Comparison of ENCODE assay signal across 1 cellular context in the genomic region with DNA sequence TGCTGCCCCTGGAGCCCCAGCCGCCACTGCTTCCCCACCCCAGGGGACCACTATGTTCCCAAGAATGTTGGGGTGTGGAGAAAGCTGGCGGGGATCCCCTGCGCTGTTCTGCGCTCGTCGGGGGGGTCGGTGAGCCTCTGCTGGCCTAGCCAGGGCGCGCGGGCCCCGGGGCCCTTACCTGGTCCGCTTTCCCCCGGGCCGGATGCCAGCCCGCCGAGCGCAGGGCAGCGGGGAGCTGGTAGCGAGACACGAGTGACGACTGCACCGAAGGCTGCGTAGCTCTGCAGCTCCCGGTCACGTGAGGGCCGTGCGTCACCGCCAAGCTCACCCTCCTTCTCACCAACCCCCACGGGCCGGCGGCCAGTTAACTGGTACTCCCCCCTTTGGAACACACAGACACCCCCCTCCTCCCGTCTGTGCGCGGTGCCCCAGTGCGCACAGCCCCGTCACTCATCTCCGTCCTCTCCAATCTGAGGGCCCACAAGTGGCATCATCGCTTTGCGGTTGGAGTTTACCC.
A peak's percentile ranks its signal among the peaks of the same experiment; 100 is the strongest.
TF ChIP-seq lines count a peak whose summit lies in the region.

A gene (minus strand): TSS at position 254 of the 517 bp plus-strand sequence. CDS start 897 bp downstream, outside the sequence.

TF ChIP-seq in HepG2, 621 proteins besides CTCF, POLR2A, EP300 and RAD21 (continued from another document and continues in another):
- TF ChIP-seq, protein P1, sequence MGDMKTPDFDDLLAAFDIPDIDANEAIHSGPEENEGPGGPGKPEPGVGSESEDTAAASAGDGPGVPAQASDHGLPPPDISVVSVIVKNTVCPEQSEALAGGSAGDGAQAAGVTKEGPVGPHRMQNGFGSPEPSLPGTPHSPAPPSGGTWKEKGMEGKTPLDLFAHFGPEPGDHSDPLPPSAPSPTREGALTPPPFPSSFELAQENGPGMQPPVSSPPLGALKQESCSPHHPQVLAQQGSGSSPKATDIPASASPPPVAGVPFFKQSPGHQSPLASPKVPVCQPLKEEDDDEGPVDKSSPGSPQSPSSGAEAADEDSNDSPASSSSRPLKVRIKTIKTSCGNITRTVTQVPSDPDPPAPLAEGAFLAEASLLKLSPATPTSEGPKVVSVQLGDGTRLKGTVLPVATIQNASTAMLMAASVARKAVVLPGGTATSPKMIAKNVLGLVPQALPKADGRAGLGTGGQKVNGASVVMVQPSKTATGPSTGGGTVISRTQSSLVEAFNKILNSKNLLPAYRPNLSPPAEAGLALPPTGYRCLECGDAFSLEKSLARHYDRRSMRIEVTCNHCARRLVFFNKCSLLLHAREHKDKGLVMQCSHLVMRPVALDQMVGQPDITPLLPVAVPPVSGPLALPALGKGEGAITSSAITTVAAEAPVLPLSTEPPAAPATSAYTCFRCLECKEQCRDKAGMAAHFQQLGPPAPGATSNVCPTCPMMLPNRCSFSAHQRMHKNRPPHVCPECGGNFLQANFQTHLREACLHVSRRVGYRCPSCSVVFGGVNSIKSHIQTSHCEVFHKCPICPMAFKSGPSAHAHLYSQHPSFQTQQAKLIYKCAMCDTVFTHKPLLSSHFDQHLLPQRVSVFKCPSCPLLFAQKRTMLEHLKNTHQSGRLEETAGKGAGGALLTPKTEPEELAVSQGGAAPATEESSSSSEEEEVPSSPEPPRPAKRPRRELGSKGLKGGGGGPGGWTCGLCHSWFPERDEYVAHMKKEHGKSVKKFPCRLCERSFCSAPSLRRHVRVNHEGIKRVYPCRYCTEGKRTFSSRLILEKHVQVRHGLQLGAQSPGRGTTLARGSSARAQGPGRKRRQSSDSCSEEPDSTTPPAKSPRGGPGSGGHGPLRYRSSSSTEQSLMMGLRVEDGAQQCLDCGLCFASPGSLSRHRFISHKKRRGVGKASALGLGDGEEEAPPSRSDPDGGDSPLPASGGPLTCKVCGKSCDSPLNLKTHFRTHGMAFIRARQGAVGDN (CRISPR knock-in tag; IDR thresholded peaks at IDR 0.05): peak; percentile 52
- no peak for TF ChIP-seq ZFP36L1 (CRISPR knock-in tag; IDR thresholded peaks at IDR 0.05)
- no peak for TF ChIP-seq ZFP37 (CRISPR knock-in tag; IDR thresholded peaks at IDR 0.05; ENCODE audit: borderline replicate concordance)
- TF ChIP-seq, protein P2, sequence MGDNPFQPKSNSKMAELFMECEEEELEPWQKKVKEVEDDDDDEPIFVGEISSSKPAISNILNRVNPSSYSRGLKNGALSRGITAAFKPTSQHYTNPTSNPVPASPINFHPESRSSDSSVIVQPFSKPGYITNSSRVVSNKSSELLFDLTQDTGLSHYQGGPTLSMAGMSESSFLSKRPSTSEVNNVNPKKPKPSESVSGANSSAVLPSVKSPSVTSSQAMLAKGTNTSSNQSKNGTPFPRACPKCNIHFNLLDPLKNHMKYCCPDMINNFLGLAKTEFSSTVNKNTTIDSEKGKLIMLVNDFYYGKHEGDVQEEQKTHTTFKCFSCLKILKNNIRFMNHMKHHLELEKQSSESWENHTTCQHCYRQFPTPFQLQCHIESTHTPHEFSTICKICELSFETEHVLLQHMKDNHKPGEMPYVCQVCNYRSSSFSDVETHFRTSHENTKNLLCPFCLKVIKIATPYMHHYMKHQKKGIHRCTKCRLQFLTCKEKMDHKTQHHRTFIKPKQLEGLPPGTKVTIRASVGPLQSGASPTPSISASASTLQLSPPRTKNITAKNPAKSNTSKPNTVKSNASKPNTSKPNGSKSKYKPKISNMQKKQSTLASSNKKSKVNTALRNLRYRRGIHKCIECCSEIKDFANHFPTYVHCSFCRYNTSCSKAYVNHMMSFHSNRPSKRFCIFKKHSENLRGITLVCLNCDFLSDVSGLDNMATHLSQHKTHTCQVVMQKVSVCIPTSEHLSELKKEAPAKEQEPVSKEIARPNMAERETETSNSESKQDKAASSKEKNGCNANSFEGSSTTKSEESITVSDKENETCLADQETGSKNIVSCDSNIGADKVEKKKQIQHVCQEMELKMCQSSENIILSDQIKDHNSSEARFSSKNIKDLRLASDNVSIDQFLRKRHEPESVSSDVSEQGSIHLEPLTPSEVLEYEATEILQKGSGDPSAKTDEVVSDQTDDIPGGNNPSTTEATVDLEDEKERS (CRISPR knock-in tag; IDR thresholded peaks at IDR 0.05): no peak
- TF ChIP-seq, protein P3, sequence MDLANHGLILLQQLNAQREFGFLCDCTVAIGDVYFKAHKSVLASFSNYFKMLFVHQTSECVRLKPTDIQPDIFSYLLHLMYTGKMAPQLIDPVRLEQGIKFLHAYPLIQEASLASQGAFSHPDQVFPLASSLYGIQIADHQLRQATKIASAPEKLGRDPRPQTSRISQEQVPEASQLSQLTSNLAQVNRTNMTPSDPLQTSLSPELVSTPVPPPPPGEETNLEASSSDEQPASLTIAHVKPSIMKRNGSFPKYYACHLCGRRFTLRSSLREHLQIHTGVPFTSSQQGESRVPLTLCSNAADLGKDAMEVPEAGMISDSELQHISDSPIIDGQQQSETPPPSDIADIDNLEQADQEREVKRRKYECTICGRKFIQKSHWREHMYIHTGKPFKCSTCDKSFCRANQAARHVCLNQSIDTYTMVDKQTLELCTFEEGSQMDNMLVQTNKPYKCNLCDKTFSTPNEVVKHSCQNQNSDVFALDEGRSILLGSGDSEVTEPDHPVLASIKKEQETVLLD (CRISPR knock-in tag; IDR thresholded peaks at IDR 0.05; ENCODE audit: low read depth): no peak
- TF ChIP-seq, protein P4, sequence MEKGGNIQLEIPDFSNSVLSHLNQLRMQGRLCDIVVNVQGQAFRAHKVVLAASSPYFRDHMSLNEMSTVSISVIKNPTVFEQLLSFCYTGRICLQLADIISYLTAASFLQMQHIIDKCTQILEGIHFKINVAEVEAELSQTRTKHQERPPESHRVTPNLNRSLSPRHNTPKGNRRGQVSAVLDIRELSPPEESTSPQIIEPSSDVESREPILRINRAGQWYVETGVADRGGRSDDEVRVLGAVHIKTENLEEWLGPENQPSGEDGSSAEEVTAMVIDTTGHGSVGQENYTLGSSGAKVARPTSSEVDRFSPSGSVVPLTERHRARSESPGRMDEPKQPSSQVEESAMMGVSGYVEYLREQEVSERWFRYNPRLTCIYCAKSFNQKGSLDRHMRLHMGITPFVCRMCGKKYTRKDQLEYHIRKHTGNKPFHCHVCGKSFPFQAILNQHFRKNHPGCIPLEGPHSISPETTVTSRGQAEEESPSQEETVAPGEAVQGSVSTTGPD (CRISPR knock-in tag; IDR thresholded peaks at IDR 0.05): no peak
- TF ChIP-seq, protein P5, sequence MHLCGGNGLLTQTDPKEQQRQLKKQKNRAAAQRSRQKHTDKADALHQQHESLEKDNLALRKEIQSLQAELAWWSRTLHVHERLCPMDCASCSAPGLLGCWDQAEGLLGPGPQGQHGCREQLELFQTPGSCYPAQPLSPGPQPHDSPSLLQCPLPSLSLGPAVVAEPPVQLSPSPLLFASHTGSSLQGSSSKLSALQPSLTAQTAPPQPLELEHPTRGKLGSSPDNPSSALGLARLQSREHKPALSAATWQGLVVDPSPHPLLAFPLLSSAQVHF (CRISPR knock-in tag; IDR thresholded peaks at IDR 0.05): no peak
- no peak for TF ChIP-seq SRF (IDR thresholded peaks at IDR 0.05; ENCODE audit: low read depth, low read length)
- TF ChIP-seq KDM1A (CRISPR knock-in tag; IDR thresholded peaks at IDR 0.05): no peak
- TF ChIP-seq ZNF790 (CRISPR knock-in tag; IDR thresholded peaks at IDR 0.05; ENCODE audit: borderline replicate concordance): no peak
- no peak for TF ChIP-seq ZNF501 (CRISPR knock-in tag; IDR thresholded peaks at IDR 0.05)
- TF ChIP-seq THYN1 (CRISPR knock-in tag; IDR thresholded peaks at IDR 0.05; ENCODE audit: borderline replicate concordance, low read depth): no peak
- TF ChIP-seq HOXA5 (CRISPR knock-in tag; IDR thresholded peaks at IDR 0.05): no peak
- no peak for TF ChIP-seq ZNF331 (CRISPR knock-in tag; IDR thresholded peaks at IDR 0.05)
- peak; percentile 38; the same call in 1 of the 2 replicates for TF ChIP-seq ZFY (CRISPR knock-in tag; IDR thresholded peaks at IDR 0.05)
- no peak for TF ChIP-seq ZNF816 (CRISPR knock-in tag; IDR thresholded peaks at IDR 0.05; ENCODE audit: borderline replicate concordance)
- no peak for TF ChIP-seq ZNF747 (CRISPR knock-in tag; IDR thresholded peaks at IDR 0.05; ENCODE audit: borderline replicate concordance)
- TF ChIP-seq MBD4 (IDR thresholded peaks at IDR 0.05; ENCODE audit: borderline replicate concordance, low read length): no peak
- TF ChIP-seq, protein P6, sequence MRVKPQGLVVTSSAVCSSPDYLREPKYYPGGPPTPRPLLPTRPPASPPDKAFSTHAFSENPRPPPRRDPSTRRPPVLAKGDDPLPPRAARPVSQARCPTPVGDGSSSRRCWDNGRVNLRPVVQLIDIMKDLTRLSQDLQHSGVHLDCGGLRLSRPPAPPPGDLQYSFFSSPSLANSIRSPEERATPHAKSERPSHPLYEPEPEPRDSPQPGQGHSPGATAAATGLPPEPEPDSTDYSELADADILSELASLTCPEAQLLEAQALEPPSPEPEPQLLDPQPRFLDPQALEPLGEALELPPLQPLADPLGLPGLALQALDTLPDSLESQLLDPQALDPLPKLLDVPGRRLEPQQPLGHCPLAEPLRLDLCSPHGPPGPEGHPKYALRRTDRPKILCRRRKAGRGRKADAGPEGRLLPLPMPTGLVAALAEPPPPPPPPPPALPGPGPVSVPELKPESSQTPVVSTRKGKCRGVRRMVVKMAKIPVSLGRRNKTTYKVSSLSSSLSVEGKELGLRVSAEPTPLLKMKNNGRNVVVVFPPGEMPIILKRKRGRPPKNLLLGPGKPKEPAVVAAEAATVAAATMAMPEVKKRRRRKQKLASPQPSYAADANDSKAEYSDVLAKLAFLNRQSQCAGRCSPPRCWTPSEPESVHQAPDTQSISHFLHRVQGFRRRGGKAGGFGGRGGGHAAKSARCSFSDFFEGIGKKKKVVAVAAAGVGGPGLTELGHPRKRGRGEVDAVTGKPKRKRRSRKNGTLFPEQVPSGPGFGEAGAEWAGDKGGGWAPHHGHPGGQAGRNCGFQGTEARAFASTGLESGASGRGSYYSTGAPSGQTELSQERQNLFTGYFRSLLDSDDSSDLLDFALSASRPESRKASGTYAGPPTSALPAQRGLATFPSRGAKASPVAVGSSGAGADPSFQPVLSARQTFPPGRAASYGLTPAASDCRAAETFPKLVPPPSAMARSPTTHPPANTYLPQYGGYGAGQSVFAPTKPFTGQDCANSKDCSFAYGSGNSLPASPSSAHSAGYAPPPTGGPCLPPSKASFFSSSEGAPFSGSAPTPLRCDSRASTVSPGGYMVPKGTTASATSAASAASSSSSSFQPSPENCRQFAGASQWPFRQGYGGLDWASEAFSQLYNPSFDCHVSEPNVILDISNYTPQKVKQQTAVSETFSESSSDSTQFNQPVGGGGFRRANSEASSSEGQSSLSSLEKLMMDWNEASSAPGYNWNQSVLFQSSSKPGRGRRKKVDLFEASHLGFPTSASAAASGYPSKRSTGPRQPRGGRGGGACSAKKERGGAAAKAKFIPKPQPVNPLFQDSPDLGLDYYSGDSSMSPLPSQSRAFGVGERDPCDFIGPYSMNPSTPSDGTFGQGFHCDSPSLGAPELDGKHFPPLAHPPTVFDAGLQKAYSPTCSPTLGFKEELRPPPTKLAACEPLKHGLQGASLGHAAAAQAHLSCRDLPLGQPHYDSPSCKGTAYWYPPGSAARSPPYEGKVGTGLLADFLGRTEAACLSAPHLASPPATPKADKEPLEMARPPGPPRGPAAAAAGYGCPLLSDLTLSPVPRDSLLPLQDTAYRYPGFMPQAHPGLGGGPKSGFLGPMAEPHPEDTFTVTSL (CRISPR knock-in tag; IDR thresholded peaks at IDR 0.05; ENCODE audit: borderline replicate concordance): no peak
- TF ChIP-seq, protein P7, sequence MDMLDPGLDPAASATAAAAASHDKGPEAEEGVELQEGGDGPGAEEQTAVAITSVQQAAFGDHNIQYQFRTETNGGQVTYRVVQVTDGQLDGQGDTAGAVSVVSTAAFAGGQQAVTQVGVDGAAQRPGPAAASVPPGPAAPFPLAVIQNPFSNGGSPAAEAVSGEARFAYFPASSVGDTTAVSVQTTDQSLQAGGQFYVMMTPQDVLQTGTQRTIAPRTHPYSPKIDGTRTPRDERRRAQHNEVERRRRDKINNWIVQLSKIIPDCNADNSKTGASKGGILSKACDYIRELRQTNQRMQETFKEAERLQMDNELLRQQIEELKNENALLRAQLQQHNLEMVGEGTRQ (IDR thresholded peaks at IDR 0.05; ENCODE audit: low read depth, low read length): peak; percentile 77
- TF ChIP-seq, protein P7 (CRISPR knock-in tag; IDR thresholded peaks at IDR 0.05; ENCODE audit: borderline replicate concordance): peak; percentile 90; the same call in 1 of the 2 replicates
- no peak for TF ChIP-seq ZSCAN12 (CRISPR knock-in tag; IDR thresholded peaks at IDR 0.05)
- no peak for TF ChIP-seq LCORL (IDR thresholded peaks at IDR 0.05)
- no peak for TF ChIP-seq LCORL (CRISPR knock-in tag; IDR thresholded peaks at IDR 0.05)
- TF ChIP-seq NRL (CRISPR knock-in tag; IDR thresholded peaks at IDR 0.05; ENCODE audit: borderline replicate concordance): 0 out of 2 replicates have a peak, but pooled peaks have one; percentile 14
- TF ChIP-seq, protein P8, sequence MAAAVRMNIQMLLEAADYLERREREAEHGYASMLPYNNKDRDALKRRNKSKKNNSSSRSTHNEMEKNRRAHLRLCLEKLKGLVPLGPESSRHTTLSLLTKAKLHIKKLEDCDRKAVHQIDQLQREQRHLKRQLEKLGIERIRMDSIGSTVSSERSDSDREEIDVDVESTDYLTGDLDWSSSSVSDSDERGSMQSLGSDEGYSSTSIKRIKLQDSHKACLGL (CRISPR knock-in tag; IDR thresholded peaks at IDR 0.05): no peak
- no peak for TF ChIP-seq YEATS2 (CRISPR knock-in tag; IDR thresholded peaks at IDR 0.05; ENCODE audit: borderline replicate concordance)
- TF ChIP-seq KDM4B (CRISPR knock-in tag; IDR thresholded peaks at IDR 0.05): no peak
- TF ChIP-seq ZNF776 (CRISPR knock-in tag; IDR thresholded peaks at IDR 0.05): no peak
- TF ChIP-seq, protein P9, sequence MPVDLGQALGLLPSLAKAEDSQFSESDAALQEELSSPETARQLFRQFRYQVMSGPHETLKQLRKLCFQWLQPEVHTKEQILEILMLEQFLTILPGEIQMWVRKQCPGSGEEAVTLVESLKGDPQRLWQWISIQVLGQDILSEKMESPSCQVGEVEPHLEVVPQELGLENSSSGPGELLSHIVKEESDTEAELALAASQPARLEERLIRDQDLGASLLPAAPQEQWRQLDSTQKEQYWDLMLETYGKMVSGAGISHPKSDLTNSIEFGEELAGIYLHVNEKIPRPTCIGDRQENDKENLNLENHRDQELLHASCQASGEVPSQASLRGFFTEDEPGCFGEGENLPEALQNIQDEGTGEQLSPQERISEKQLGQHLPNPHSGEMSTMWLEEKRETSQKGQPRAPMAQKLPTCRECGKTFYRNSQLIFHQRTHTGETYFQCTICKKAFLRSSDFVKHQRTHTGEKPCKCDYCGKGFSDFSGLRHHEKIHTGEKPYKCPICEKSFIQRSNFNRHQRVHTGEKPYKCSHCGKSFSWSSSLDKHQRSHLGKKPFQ (CRISPR knock-in tag; IDR thresholded peaks at IDR 0.05; ENCODE audit: insufficient replicate concordance): no peak
- no peak for TF ChIP-seq KMT2B (CRISPR knock-in tag; IDR thresholded peaks at IDR 0.05)
- no peak for TF ChIP-seq HMG20A (CRISPR knock-in tag; IDR thresholded peaks at IDR 0.05; ENCODE audit: borderline replicate concordance)
- TF ChIP-seq JDP2 (CRISPR knock-in tag; IDR thresholded peaks at IDR 0.05; ENCODE audit: borderline replicate concordance): no peak
